ENCODE assay signal across 1 cellular context in the genomic region with DNA sequence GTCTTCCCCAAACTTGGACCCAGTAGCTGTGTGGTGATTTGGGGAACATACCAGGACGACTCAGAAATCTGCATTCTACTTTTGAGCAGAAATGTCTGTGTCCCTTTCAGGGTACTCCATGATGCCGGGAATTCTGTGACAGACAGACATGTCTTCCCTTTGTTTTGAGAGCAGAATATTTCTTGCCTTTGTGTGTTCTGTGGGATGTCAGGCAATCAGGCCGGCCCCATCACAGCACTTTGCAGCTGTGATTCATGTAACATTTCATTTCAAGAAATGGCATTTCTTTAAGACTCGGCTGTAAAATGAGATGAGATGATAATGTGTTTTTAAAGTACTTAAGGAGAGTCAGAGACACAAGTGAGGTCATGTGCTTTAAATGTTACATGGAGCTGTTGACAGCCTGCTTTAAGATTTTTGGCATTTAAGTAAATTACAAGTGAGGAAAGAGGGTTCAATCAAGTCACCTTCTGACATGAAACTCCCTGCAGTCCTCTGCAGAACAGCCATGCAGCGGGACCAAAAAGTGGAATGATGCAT.
TF ChIP-seq lines count a peak whose summit lies in the region.

No MANE protein-coding gene starts in this region.

TF ChIP-seq in GM23338, 12 proteins besides CTCF, POLR2A, EP300 and RAD21 (continued from another document):
- TF ChIP-seq, protein P1, sequence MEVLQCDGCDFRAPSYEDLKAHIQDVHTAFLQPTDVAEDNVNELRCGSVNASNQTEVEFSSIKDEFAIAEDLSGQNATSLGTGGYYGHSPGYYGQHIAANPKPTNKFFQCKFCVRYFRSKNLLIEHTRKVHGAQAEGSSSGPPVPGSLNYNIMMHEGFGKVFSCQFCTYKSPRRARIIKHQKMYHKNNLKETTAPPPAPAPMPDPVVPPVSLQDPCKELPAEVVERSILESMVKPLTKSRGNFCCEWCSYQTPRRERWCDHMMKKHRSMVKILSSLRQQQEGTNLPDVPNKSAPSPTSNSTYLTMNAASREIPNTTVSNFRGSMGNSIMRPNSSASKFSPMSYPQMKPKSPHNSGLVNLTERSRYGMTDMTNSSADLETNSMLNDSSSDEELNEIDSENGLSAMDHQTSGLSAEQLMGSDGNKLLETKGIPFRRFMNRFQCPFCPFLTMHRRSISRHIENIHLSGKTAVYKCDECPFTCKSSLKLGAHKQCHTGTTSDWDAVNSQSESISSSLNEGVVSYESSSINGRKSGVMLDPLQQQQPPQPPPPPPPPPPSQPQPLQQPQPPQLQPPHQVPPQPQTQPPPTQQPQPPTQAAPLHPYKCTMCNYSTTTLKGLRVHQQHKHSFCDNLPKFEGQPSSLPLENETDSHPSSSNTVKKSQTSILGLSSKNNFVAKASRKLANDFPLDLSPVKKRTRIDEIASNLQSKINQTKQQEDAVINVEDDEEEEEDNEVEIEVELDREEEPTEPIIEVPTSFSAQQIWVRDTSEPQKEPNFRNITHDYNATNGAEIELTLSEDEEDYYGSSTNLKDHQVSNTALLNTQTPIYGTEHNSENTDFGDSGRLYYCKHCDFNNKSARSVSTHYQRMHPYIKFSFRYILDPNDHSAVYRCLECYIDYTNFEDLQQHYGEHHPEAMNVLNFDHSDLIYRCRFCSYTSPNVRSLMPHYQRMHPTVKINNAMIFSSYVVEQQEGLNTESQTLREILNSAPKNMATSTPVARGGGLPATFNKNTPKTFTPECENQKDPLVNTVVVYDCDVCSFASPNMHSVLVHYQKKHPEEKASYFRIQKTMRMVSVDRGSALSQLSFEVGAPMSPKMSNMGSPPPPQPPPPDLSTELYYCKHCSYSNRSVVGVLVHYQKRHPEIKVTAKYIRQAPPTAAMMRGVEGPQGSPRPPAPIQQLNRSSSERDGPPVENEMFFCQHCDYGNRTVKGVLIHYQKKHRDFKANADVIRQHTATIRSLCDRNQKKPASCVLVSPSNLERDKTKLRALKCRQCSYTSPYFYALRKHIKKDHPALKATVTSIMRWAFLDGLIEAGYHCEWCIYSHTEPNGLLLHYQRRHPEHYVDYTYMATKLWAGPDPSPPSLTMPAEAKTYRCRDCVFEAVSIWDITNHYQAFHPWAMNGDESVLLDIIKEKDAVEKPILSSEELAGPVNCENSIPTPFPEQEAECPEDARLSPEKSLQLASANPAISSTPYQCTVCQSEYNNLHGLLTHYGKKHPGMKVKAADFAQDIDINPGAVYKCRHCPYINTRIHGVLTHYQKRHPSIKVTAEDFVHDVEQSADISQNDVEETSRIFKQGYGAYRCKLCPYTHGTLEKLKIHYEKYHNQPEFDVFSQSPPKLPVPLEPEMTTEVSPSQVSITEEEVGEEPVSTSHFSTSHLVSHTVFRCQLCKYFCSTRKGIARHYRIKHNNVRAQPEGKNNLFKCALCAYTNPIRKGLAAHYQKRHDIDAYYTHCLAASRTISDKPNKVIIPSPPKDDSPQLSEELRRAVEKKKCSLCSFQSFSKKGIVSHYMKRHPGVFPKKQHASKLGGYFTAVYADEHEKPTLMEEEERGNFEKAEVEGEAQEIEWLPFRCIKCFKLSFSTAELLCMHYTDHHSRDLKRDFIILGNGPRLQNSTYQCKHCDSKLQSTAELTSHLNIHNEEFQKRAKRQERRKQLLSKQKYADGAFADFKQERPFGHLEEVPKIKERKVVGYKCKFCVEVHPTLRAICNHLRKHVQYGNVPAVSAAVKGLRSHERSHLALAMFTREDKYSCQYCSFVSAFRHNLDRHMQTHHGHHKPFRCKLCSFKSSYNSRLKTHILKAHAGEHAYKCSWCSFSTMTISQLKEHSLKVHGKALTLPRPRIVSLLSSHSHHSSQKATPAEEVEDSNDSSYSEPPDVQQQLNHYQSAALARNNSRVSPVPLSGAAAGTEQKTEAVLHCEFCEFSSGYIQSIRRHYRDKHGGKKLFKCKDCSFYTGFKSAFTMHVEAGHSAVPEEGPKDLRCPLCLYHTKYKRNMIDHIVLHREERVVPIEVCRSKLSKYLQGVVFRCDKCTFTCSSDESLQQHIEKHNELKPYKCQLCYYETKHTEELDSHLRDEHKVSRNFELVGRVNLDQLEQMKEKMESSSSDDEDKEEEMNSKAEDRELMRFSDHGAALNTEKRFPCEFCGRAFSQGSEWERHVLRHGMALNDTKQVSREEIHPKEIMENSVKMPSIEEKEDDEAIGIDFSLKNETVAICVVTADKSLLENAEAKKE (CRISPR knock-in tag; IDR thresholded peaks at IDR 0.05) = no peak
- TF ChIP-seq CREB1 (CRISPR knock-in tag; IDR thresholded peaks at IDR 0.05; ENCODE audit: low read depth) (no peak), EZH2 (IDR thresholded peaks at IDR 0.05; ENCODE audit: low read depth, unreplicated experiment) (no peak), ZNF114 (CRISPR knock-in tag; IDR thresholded peaks at IDR 0.05) (no peak), ZNF331 (CRISPR knock-in tag; IDR thresholded peaks at IDR 0.05; ENCODE audit: low read depth) (no peak)
- TF ChIP-seq, protein P2, sequence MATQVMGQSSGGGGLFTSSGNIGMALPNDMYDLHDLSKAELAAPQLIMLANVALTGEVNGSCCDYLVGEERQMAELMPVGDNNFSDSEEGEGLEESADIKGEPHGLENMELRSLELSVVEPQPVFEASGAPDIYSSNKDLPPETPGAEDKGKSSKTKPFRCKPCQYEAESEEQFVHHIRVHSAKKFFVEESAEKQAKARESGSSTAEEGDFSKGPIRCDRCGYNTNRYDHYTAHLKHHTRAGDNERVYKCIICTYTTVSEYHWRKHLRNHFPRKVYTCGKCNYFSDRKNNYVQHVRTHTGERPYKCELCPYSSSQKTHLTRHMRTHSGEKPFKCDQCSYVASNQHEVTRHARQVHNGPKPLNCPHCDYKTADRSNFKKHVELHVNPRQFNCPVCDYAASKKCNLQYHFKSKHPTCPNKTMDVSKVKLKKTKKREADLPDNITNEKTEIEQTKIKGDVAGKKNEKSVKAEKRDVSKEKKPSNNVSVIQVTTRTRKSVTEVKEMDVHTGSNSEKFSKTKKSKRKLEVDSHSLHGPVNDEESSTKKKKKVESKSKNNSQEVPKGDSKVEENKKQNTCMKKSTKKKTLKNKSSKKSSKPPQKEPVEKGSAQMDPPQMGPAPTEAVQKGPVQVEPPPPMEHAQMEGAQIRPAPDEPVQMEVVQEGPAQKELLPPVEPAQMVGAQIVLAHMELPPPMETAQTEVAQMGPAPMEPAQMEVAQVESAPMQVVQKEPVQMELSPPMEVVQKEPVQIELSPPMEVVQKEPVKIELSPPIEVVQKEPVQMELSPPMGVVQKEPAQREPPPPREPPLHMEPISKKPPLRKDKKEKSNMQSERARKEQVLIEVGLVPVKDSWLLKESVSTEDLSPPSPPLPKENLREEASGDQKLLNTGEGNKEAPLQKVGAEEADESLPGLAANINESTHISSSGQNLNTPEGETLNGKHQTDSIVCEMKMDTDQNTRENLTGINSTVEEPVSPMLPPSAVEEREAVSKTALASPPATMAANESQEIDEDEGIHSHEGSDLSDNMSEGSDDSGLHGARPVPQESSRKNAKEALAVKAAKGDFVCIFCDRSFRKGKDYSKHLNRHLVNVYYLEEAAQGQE (IDR thresholded peaks at IDR 0.05; ENCODE audit: unreplicated experiment) = no peak
- TF ChIP-seq, protein P3, sequence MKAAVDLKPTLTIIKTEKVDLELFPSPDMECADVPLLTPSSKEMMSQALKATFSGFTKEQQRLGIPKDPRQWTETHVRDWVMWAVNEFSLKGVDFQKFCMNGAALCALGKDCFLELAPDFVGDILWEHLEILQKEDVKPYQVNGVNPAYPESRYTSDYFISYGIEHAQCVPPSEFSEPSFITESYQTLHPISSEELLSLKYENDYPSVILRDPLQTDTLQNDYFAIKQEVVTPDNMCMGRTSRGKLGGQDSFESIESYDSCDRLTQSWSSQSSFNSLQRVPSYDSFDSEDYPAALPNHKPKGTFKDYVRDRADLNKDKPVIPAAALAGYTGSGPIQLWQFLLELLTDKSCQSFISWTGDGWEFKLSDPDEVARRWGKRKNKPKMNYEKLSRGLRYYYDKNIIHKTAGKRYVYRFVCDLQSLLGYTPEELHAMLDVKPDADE (IDR thresholded peaks at IDR 0.05) = no peak
